ENCODE assay signal across 1 cellular context in genomic region chr1:223618680-223619079, GRCh38.
A peak's percentile ranks its signal among the peaks of the same experiment; 100 is the strongest.
TF ChIP-seq lines count a peak whose summit lies in the region.

No MANE protein-coding gene starts in this region.

TF ChIP-seq in HepG2, 621 proteins besides CTCF, POLR2A, EP300 and RAD21:
- TF ChIP-seq ZSCAN30 (CRISPR knock-in tag; IDR thresholded peaks at IDR 0.05) = no peak
- TF ChIP-seq, protein P1, sequence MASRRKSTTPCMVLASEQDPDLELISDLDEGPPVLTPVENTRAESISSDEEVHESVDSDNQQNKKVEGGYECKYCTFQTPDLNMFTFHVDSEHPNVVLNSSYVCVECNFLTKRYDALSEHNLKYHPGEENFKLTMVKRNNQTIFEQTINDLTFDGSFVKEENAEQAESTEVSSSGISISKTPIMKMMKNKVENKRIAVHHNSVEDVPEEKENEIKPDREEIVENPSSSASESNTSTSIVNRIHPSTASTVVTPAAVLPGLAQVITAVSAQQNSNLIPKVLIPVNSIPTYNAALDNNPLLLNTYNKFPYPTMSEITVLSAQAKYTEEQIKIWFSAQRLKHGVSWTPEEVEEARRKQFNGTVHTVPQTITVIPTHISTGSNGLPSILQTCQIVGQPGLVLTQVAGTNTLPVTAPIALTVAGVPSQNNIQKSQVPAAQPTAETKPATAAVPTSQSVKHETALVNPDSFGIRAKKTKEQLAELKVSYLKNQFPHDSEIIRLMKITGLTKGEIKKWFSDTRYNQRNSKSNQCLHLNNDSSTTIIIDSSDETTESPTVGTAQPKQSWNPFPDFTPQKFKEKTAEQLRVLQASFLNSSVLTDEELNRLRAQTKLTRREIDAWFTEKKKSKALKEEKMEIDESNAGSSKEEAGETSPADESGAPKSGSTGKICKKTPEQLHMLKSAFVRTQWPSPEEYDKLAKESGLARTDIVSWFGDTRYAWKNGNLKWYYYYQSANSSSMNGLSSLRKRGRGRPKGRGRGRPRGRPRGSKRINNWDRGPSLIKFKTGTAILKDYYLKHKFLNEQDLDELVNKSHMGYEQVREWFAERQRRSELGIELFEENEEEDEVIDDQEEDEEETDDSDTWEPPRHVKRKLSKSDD (CRISPR knock-in tag; IDR thresholded peaks at IDR 0.05; ENCODE audit: low read depth) = no peak
- peak; percentile 69 for TF ChIP-seq HNF4A (CRISPR knock-in tag; IDR thresholded peaks at IDR 0.05)
- TF ChIP-seq HNF4G (IDR thresholded peaks at IDR 0.05; ENCODE audit: borderline replicate concordance, low read depth, low read length) = peak; percentile 14; the same call in 1 of the 2 replicates
- no peak for TF ChIP-seq HNF4G (CRISPR knock-in tag; IDR thresholded peaks at IDR 0.05; ENCODE audit: borderline replicate concordance, low read depth)
